In the genomic region with DNA sequence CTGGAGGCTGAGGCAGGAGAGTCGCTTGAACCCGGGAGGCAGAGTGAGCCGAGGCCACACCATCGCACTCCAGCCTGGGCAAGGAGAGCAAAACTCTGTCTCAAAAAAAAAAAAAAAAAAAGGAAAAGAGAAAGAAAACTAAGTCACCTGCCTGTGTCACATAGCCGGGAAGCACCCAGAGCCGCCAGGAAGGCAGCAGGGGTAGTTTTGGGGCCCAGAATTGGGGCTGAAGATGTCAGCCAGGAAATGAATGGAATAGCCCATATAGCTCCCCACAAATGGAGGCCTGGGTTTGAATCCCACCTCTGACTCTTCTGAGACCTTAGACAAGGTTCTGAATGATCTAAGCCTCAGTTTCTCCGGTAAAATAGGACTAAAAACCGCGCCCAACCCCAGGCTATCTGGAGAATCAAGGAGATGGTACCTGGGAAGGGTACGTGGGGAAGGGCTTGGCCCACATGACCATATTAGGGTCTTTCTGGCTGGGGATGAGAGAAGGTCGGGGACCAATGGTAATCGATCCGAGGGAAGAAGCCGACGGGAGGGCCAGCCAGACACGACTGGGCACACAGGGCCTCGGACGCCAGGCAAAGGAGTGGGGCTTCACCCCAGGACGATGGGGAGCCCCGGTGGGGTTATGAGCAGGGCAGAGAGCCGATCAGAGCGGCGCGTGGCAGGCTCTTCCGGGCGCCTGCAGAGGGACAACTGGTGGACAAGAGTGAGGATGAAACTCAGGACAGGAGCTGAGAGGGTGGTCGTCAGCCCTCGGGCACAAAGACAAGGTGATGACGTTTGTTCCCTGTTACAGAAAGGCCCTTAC, we compare ENCODE assay signal across 8 cellular contexts. TPM values are rescaled to one million over a fixed set of nuclear protein-coding genes. Genes with fewer than 3 reads are reported as not detected.
DNase-seq lines count a peak whose midpoint lies in the region; ATAC-seq and TF ChIP-seq lines count a peak whose summit lies in the region.

No MANE protein-coding gene starts in this region.

- H3K27ac ChIP-seq in HUES6 (ENCODE audit: low read depth, low read length) = peak overlapping the region; percentile 46; the same call in 1 of the 2 replicates
- H3K27ac ChIP-seq in testis = no peak overlapping the region

- in situ Hi-C loops in astrocyte of the spinal cord (cut with HindIII; ENCODE audit: low sequenced_read_pairs) = no loop called here

- TF ChIP-seq POLR2A in testis (IDR thresholded peaks at IDR 0.05) = no peak

- no peak for TF ChIP-seq CTCF in astrocyte of the spinal cord (IDR thresholded peaks at IDR 0.05; ENCODE audit: low read depth, low read length)
- no peak for TF ChIP-seq CTCF in kidney epithelial cell (IDR thresholded peaks at IDR 0.05; ENCODE audit: insufficient read depth, low read length, poor library complexity, severe bottlenecking)
- no peak for TF ChIP-seq CTCF in testis (IDR thresholded peaks at IDR 0.05)

- intact Hi-C loops in testis (cut with DNase I; ENCODE audit: low total_unique reads) = no loop called here

- no peaks in the 10 kb centered on the region for H3K36me3 ChIP-seq in ES-I3 (ENCODE audit: insufficient read depth, low read length)
- H3K36me3 ChIP-seq in HUES6 (ENCODE audit: control insufficient read depth, insufficient read depth, low read length) = peaks cover 17% of the 10 kb centered on the region
- H3K36me3 ChIP-seq in kidney epithelial cell (ENCODE audit: control insufficient read depth, insufficient read depth, low read length) = no peaks in the 10 kb centered on the region
- no peaks in the 10 kb centered on the region for H3K36me3 ChIP-seq in testis (ENCODE audit: low read depth, missing control alignments)

- no peak for DNase-seq in astrocyte of the spinal cord (ENCODE audit: low read depth, low spot score)
- DNase-seq in kidney epithelial cell (ENCODE audit: low read depth) = no peak
- DNase-seq in testis = peak; percentile 33
- no peak for DNase-seq in NCI-H1694 treated with DMSO at 0.1 percent for 48 hours (lab: John Stamatoyannopoulos, UW)
- no peak for DNase-seq in NCI-H2227 treated with DMSO at 0.1 percent for 48 hours (lab: John Stamatoyannopoulos, UW)

- H3K27me3 ChIP-seq in HUES6 (ENCODE audit: control insufficient read depth, insufficient read depth, low read length) (peaks cover 35% of the 10 kb centered on the region), kidney epithelial cell (ENCODE audit: control insufficient read depth, insufficient read depth, low read length) (peaks cover 37% of the 10 kb centered on the region), testis (no peaks in the 10 kb centered on the region)

- H3K9me3 ChIP-seq in ES-I3 (ENCODE audit: control insufficient read depth, insufficient read depth, low read length) (no peaks in the 10 kb centered on the region), HUES6 (ENCODE audit: control insufficient read depth, insufficient read depth, low read depth, low read length) (no peaks in the 10 kb centered on the region), testis (no peaks in the 10 kb centered on the region)

- H3K9ac ChIP-seq in ES-I3 (ENCODE audit: low read depth, low read length) (peak overlapping the region; percentile 55), HUES6 (ENCODE audit: low read length) (peak overlapping the region; percentile 82)

- H3K4me1 ChIP-seq in ES-I3 (ENCODE audit: insufficient read depth, low read length) (no peaks in the 10 kb centered on the region; the same call in 1 of the 2 replicates), HUES6 (ENCODE audit: control insufficient read depth, insufficient read depth, low read length) (peaks cover 34% of the 10 kb centered on the region), testis (peaks cover 40% of the 10 kb centered on the region)

- WGBS in testis, 2 donors = 20% methylated on average over 19 to 29 of the region's 29 CpGs

- H3K4me3 ChIP-seq in HUES6 (ENCODE audit: low read depth, low read length) (peak overlapping the region; percentile 72), astrocyte of the spinal cord (ENCODE audit: low read depth, low read length) (peak overlapping the region; percentile 46), kidney epithelial cell (ENCODE audit: low read depth, low read length) (peak overlapping the region; percentile 43), testis (peak overlapping the region; percentile 69 to 77)

- peak; percentile 20 for ATAC-seq in GM21381 (IDR thresholded peaks at IDR 0.05; ENCODE audit: unreplicated experiment)

RNA-seq across cellular contexts. Expression of gene CCDC124, which starts 14.4 kb away (rescaled TPM):
- total RNA-seq in kidney epithelial cell (104 and 118 TPM in 2 replicates), testis (10 to 100 TPM; 51.5 to 69.5 TPM)
- polyA plus RNA-seq in testis (ENCODE audit: insufficient read depth, low read depth, low replicate concordance) = 75.0 TPM

RNA-seq across cellular contexts. Expression of gene KCNN1, which starts 19.7 kb away (rescaled TPM):
- total RNA-seq in kidney epithelial cell (2.3 and 4.7 TPM in 2 replicates), testis (10 to 100 TPM; 10.3 to 15.9 TPM)
- 4.4 TPM for polyA plus RNA-seq in testis (ENCODE audit: insufficient read depth, low read depth, low replicate concordance)
